ENCODE assay signal across 21 cellular contexts in genomic region chr6:117018771-117019170, GRCh38.
"Had no signal": no experiment of that assay in that cellular context is flagged by ENCODE, and none has a peak within 500 bp of the region (broad histone marks: within the 10 kb centered on the region; RNA-seq: fewer than 3 reads in every experiment).

No MANE protein-coding gene starts in this region.

- H3K4me1 Mint-ChIP-seq: activated naive CD8-positive, alpha-beta T cell treated with anti-CD3 and anti-CD28 coated beads for 36 hours; naive thymus-derived CD8-positive, alpha-beta T cell; neural crest cell had no signal

- H3K9me3 ChIP-seq: adrenal gland, lower lobe of right lung had no signal

- H3K27me3 Mint-ChIP-seq: activated naive CD8-positive, alpha-beta T cell treated with anti-CD3 and anti-CD28 coated beads for 36 hours had no signal

- H3K4me1 ChIP-seq: adrenal gland, ascending aorta, left lung, lower lobe of right lung, tibial nerve had no signal

- H3K36me3 Mint-ChIP-seq: activated naive CD8-positive, alpha-beta T cell treated with anti-CD3 and anti-CD28 coated beads for 36 hours had no signal

- H3K36me3 ChIP-seq: adrenal gland, ascending aorta, left lung, lower lobe of right lung, tibial nerve had no signal

- H3K27ac ChIP-seq: adrenal gland, ascending aorta, left lung, lower lobe of right lung, tibial nerve, VCaP had no signal

- DNase-seq: activated CD4-positive, alpha-beta T cell treated with anti-CD3 and anti-CD28 coated beads for 4 hours; activated CD4-positive, alpha-beta T cell treated with anti-CD3 and anti-CD28 coated beads, Interleukin-2, amount 50 U/mL, for 4 hours; activated CD8-positive, alpha-beta memory T cell treated with anti-CD3 and anti-CD28 coated beads for 24 hours; activated effector memory CD4-positive, alpha-beta T cell treated with anti-CD3 and anti-CD28 coated beads, Interleukin-2, amount 50 U/mL, for 16 hours; activated naive CD4-positive, alpha-beta T cell treated with anti-CD3 and anti-CD28 coated beads for 36 hours; activated naive CD8-positive, alpha-beta T cell treated with anti-CD3 and anti-CD28 coated beads for 36 hours; adrenal gland; caudate nucleus; cortex of kidney; left lung; lower lobe of right lung; mesenchymal stem cell; naive thymus-derived CD8-positive, alpha-beta T cell; occipital lobe; right cardiac atrium; stimulated activated naive CD4-positive, alpha-beta T cell treated with Interleukin-2 at 50 U/mL for 16 hours had no signal

- H3K4me3 Mint-ChIP-seq: activated naive CD4-positive, alpha-beta T cell treated with anti-CD3 and anti-CD28 coated beads for 36 hours; activated naive CD8-positive, alpha-beta T cell treated with anti-CD3 and anti-CD28 coated beads for 36 hours; activated T-helper 1 cell treated with anti-CD3 and anti-CD28 coated beads, Interleukin-12 subunit alpha, Interleukin-12 subunit beta, Interleukin-2, Interleukin-4 antibody, amounts not matched to agents 30 ng/mL and 10 ng/mL and 1 ng/mL, durations not matched to agents 14 hours and 24 hours and 36 hours; naive thymus-derived CD8-positive, alpha-beta T cell; neural crest cell had no signal

- H3K27me3 ChIP-seq: adrenal gland, ascending aorta, left lung, tibial nerve had no signal

- H3K27ac Mint-ChIP-seq: activated naive CD4-positive, alpha-beta T cell treated with anti-CD3 and anti-CD28 coated beads for 36 hours; activated naive CD8-positive, alpha-beta T cell treated with anti-CD3 and anti-CD28 coated beads for 36 hours; activated T-helper 1 cell treated with anti-CD3 and anti-CD28 coated beads, Interleukin-12 subunit alpha, Interleukin-12 subunit beta, Interleukin-2, Interleukin-4 antibody, amounts not matched to agents 30 ng/mL and 10 ng/mL and 1 ng/mL, durations not matched to agents 14 hours and 24 hours and 36 hours; naive thymus-derived CD8-positive, alpha-beta T cell had no signal

- H3K4me3 ChIP-seq: adrenal gland, ascending aorta, left lung, lower lobe of right lung, tibial nerve had no signal
